1 cellular context compared by ENCODE assay signal in the genomic region with DNA sequence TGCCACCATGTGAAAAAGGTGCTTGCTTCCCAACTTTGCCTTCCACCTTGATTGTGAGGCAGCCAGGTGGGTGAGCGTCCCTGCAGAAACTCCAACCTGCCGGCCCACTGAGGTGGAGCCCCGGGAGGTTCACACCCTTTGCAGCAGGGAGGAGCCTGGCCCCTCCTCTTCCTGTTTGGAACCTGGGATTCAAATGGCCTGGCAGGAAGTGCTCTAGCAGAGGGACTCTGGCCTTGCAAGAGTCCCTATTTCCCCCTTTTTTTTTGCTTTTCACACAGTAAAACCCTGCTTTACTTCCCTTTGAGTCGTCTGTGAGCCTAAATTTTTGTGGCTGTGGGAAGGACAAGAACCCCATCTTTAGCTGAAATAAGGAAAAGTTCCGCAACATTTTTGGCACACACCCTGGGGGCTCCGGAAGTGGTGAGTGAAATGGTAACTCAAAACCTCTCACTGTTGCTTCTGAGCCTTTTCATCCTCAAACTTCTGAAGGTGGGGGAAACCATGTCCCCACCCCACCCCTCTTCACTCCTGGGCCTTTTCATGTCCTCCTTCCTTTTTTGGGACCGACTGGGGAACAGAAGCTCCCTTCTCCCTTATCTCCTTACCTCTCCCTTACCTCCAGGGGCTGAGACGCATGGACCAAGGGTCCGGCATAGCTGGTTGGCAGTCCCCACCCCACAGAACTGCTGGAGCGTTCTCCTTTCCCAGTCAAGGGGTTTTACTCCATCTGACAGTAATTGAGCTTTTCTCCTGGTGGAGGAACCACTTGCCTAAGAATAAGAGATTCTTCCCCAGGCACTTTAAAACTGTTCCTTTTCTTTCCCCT.
TF ChIP-seq lines count a peak whose summit lies in the region.

No MANE protein-coding gene starts in this region.

TF ChIP-seq in HepG2, 621 proteins besides CTCF, POLR2A, EP300 and RAD21 (continued from another document and continues in another):
- TF ChIP-seq, protein P1, sequence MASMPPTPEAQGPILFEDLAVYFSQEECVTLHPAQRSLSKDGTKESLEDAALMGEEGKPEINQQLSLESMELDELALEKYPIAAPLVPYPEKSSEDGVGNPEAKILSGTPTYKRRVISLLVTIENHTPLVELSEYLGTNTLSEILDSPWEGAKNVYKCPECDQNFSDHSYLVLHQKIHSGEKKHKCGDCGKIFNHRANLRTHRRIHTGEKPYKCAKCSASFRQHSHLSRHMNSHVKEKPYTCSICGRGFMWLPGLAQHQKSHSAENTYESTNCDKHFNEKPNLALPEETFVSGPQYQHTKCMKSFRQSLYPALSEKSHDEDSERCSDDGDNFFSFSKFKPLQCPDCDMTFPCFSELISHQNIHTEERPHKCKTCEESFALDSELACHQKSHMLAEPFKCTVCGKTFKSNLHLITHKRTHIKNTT (CRISPR knock-in tag; IDR thresholded peaks at IDR 0.05) = no peak
- TF ChIP-seq FIP1L1 (IDR thresholded peaks at IDR 0.05; ENCODE audit: borderline replicate concordance, insufficient read depth, low read depth, low read length) (no peak), PHF20 (CRISPR knock-in tag; IDR thresholded peaks at IDR 0.05) (peak; percentile 43; the same call in 1 of the 2 replicates), ZNF644 (CRISPR knock-in tag; IDR thresholded peaks at IDR 0.05; ENCODE audit: low read depth) (no peak), YY1 (IDR thresholded peaks at IDR 0.05; ENCODE audit: insufficient read depth, insufficient replicate concordance, low read depth, low read length) (no peak), SP5 (CRISPR knock-in tag; IDR thresholded peaks at IDR 0.05; ENCODE audit: borderline replicate concordance, low read depth) (no peak), ATF1 (CRISPR knock-in tag; IDR thresholded peaks at IDR 0.05) (no peak), SKI (IDR thresholded peaks at IDR 0.05; ENCODE audit: partially characterized antibody) (no peak), ETV5 (CRISPR knock-in tag; IDR thresholded peaks at IDR 0.05; ENCODE audit: borderline replicate concordance) (peak; percentile 41; the same call in 1 of the 2 replicates), GABPB1 (CRISPR knock-in tag; IDR thresholded peaks at IDR 0.05) (peak; percentile 80), MED8 (CRISPR knock-in tag; IDR thresholded peaks at IDR 0.05; ENCODE audit: insufficient replicate concordance) (no peak), GATAD1 (CRISPR knock-in tag; IDR thresholded peaks at IDR 0.05) (0 out of 2 replicates have a peak, but pooled peaks have one; percentile 13), NFRKB (IDR thresholded peaks at IDR 0.05) (no peak), PLRG1 (conservative IDR thresholded peaks at IDR 0.05) (no peak), ZNF460 (CRISPR knock-in tag; IDR thresholded peaks at IDR 0.05; ENCODE audit: borderline replicate concordance) (no peak), ZMYM3 (CRISPR knock-in tag; IDR thresholded peaks at IDR 0.05) (no peak), TGIF2 (CRISPR knock-in tag; IDR thresholded peaks at IDR 0.05) (no peak), ZNF484 (CRISPR knock-in tag; IDR thresholded peaks at IDR 0.05; ENCODE audit: borderline replicate concordance, low read depth) (no peak), NKX3-1 (CRISPR knock-in tag; IDR thresholded peaks at IDR 0.05) (no peak), CC2D1A (CRISPR knock-in tag; IDR thresholded peaks at IDR 0.05) (no peak), KLF12 (CRISPR knock-in tag; IDR thresholded peaks at IDR 0.05; ENCODE audit: borderline replicate concordance) (no peak), KLF11 (CRISPR knock-in tag; IDR thresholded peaks at IDR 0.05) (no peak), MTA3 (CRISPR knock-in tag; IDR thresholded peaks at IDR 0.05) (no peak), ZFP37 (CRISPR knock-in tag; IDR thresholded peaks at IDR 0.05; ENCODE audit: borderline replicate concordance) (no peak), ZNF326 (CRISPR knock-in tag; IDR thresholded peaks at IDR 0.05; ENCODE audit: borderline replicate concordance) (no peak), ELF1 (CRISPR knock-in tag; IDR thresholded peaks at IDR 0.05) (peak; percentile 43; the same call in 1 of the 2 replicates), POLR2G (IDR thresholded peaks at IDR 0.05; ENCODE audit: low read depth, low read length) (peak; percentile 63), YEATS2 (CRISPR knock-in tag; IDR thresholded peaks at IDR 0.05; ENCODE audit: borderline replicate concordance) (0 out of 2 replicates have a peak, but pooled peaks have one; percentile 25), ZNF12 (CRISPR knock-in tag; IDR thresholded peaks at IDR 0.05) (no peak), KMT2B (CRISPR knock-in tag; IDR thresholded peaks at IDR 0.05) (no peak), ZNF430 (CRISPR knock-in tag; IDR thresholded peaks at IDR 0.05) (peak; percentile 31; the same call in 1 of the 2 replicates), SPEN (CRISPR knock-in tag; IDR thresholded peaks at IDR 0.05; ENCODE audit: low read depth) (no peak), U2AF1 (optimal IDR thresholded peaks at IDR 0.05; ENCODE audit: low read depth, low read length) (no peak), ZNF138 (CRISPR knock-in tag; IDR thresholded peaks at IDR 0.05; ENCODE audit: low read depth) (no peak), GABPA (IDR thresholded peaks at IDR 0.05; ENCODE audit: low read depth, low read length) (peak; percentile 54; the same call in 1 of the 2 replicates), GABPA (CRISPR knock-in tag; IDR thresholded peaks at IDR 0.05; ENCODE audit: low read depth) (peak; percentile 89), PHF8 (CRISPR knock-in tag; IDR thresholded peaks at IDR 0.05) (peak; percentile 69), SOX5 (CRISPR knock-in tag; IDR thresholded peaks at IDR 0.05; ENCODE audit: borderline replicate concordance) (no peak), ZNF775 (CRISPR knock-in tag; IDR thresholded peaks at IDR 0.05; ENCODE audit: borderline replicate concordance) (no peak), KAT8 (CRISPR knock-in tag; IDR thresholded peaks at IDR 0.05) (peak; percentile 75), MAF1 (CRISPR knock-in tag; IDR thresholded peaks at IDR 0.05; ENCODE audit: borderline replicate concordance) (no peak), YEATS4 (CRISPR knock-in tag; IDR thresholded peaks at IDR 0.05; ENCODE audit: borderline replicate concordance) (no peak), CCDC6 (CRISPR knock-in tag; IDR thresholded peaks at IDR 0.05) (no peak), FOXP1 (IDR thresholded peaks at IDR 0.05) (no peak), FOXP1 (CRISPR knock-in tag; IDR thresholded peaks at IDR 0.05) (no peak), ISX (CRISPR knock-in tag; conservative IDR thresholded peaks at IDR 0.05) (no peak), ERF (CRISPR knock-in tag; IDR thresholded peaks at IDR 0.05) (peak; percentile 23; the same call in 1 of the 2 replicates), ZNF629 (CRISPR knock-in tag; conservative IDR thresholded peaks at IDR 0.05) (no peak), SAFB2 (CRISPR knock-in tag; IDR thresholded peaks at IDR 0.05; ENCODE audit: borderline replicate concordance, low read depth) (no peak), TCF7 (IDR thresholded peaks at IDR 0.05; ENCODE audit: low read depth) (no peak), REL (CRISPR knock-in tag; conservative IDR thresholded peaks at IDR 0.05) (no peak), ZNF782 (CRISPR knock-in tag; IDR thresholded peaks at IDR 0.05; ENCODE audit: borderline replicate concordance) (no peak), TAF1 (CRISPR knock-in tag; IDR thresholded peaks at IDR 0.05) (0 out of 2 replicates have a peak, but pooled peaks have one; percentile 29), MED13 (CRISPR knock-in tag; IDR thresholded peaks at IDR 0.05) (no peak), ZNF883 (CRISPR knock-in tag; IDR thresholded peaks at IDR 0.05; ENCODE audit: not compliant biosample characterization) (no peak), SNAPC2 (CRISPR knock-in tag; IDR thresholded peaks at IDR 0.05) (no peak), SOX6 (IDR thresholded peaks at IDR 0.05) (no peak), SOX6 (CRISPR knock-in tag; IDR thresholded peaks at IDR 0.05) (0 out of 2 replicates have a peak, but pooled peaks have one; percentile 8), ZNF619 (CRISPR knock-in tag; IDR thresholded peaks at IDR 0.05) (no peak), ZNF772 (CRISPR knock-in tag; IDR thresholded peaks at IDR 0.05) (no peak), ZSCAN31 (CRISPR knock-in tag; IDR thresholded peaks at IDR 0.05; ENCODE audit: low read depth) (no peak)
- TF ChIP-seq, protein P2, sequence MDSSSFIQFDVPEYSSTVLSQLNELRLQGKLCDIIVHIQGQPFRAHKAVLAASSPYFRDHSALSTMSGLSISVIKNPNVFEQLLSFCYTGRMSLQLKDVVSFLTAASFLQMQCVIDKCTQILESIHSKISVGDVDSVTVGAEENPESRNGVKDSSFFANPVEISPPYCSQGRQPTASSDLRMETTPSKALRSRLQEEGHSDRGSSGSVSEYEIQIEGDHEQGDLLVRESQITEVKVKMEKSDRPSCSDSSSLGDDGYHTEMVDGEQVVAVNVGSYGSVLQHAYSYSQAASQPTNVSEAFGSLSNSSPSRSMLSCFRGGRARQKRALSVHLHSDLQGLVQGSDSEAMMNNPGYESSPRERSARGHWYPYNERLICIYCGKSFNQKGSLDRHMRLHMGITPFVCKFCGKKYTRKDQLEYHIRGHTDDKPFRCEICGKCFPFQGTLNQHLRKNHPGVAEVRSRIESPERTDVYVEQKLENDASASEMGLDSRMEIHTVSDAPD (CRISPR knock-in tag; IDR thresholded peaks at IDR 0.05) = no peak
- TF ChIP-seq, protein P3, sequence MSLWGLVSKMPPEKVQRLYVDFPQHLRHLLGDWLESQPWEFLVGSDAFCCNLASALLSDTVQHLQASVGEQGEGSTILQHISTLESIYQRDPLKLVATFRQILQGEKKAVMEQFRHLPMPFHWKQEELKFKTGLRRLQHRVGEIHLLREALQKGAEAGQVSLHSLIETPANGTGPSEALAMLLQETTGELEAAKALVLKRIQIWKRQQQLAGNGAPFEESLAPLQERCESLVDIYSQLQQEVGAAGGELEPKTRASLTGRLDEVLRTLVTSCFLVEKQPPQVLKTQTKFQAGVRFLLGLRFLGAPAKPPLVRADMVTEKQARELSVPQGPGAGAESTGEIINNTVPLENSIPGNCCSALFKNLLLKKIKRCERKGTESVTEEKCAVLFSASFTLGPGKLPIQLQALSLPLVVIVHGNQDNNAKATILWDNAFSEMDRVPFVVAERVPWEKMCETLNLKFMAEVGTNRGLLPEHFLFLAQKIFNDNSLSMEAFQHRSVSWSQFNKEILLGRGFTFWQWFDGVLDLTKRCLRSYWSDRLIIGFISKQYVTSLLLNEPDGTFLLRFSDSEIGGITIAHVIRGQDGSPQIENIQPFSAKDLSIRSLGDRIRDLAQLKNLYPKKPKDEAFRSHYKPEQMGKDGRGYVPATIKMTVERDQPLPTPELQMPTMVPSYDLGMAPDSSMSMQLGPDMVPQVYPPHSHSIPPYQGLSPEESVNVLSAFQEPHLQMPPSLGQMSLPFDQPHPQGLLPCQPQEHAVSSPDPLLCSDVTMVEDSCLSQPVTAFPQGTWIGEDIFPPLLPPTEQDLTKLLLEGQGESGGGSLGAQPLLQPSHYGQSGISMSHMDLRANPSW (CRISPR knock-in tag; IDR thresholded peaks at IDR 0.05; ENCODE audit: borderline replicate concordance) = no peak
- TF ChIP-seq, protein P4, sequence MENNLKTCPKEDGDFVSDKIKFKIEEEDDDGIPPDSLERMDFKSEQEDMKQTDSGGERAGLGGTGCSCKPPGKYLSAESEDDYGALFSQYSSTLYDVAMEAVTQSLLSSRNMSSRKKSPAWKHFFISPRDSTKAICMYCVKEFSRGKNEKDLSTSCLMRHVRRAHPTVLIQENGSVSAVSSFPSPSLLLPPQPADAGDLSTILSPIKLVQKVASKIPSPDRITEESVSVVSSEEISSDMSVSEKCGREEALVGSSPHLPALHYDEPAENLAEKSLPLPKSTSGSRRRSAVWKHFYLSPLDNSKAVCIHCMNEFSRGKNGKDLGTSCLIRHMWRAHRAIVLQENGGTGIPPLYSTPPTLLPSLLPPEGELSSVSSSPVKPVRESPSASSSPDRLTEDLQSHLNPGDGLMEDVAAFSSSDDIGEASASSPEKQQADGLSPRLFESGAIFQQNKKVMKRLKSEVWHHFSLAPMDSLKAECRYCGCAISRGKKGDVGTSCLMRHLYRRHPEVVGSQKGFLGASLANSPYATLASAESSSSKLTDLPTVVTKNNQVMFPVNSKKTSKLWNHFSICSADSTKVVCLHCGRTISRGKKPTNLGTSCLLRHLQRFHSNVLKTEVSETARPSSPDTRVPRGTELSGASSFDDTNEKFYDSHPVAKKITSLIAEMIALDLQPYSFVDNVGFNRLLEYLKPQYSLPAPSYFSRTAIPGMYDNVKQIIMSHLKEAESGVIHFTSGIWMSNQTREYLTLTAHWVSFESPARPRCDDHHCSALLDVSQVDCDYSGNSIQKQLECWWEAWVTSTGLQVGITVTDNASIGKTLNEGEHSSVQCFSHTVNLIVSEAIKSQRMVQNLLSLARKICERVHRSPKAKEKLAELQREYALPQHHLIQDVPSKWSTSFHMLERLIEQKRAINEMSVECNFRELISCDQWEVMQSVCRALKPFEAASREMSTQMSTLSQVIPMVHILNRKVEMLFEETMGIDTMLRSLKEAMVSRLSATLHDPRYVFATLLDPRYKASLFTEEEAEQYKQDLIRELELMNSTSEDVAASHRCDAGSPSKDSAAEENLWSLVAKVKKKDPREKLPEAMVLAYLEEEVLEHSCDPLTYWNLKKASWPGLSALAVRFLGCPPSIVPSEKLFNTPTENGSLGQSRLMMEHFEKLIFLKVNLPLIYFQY (CRISPR knock-in tag; IDR thresholded peaks at IDR 0.05; ENCODE audit: borderline replicate concordance) = no peak
- TF ChIP-seq, protein P5, sequence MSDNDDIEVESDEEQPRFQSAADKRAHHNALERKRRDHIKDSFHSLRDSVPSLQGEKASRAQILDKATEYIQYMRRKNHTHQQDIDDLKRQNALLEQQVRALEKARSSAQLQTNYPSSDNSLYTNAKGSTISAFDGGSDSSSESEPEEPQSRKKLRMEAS (IDR thresholded peaks at IDR 0.05) = no peak
- TF ChIP-seq, protein P6, sequence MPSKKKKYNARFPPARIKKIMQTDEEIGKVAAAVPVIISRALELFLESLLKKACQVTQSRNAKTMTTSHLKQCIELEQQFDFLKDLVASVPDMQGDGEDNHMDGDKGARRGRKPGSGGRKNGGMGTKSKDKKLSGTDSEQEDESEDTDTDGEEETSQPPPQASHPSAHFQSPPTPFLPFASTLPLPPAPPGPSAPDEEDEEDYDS (CRISPR knock-in tag; IDR thresholded peaks at IDR 0.05) = 0 out of 2 replicates have a peak, but pooled peaks have one; percentile 35
